ENCODE assay signal across 1 cellular context in the genomic region with DNA sequence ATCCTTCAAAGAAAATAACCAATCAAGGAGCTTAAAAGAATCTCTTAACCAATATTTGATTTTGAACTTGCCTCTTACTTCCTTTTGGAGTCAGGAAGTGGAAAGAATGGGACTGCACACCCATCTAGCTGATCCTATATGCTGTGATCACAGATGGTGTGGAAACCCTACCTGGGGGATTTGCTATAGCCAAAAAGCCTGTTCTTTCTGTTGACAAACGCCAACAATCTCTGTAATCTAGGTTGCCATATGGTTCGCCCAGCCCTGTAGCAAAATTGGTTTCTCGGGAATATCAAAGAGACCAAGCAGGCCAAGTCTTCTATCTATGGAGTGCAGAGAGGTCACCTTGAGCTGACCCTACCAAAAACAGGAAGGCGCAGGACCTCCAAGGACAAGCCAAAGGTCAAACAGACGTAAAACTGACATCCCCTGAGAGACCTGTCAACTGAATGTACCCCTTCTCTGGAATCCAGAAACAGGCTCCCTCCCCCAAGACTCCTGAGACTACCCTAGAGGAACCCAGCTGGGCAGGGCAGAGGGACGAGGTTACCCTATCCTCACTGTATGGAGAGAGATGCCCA.
TF ChIP-seq lines count a peak whose summit lies in the region.

No MANE protein-coding gene starts in this region.

TF ChIP-seq in GM12878, 131 proteins besides CTCF, POLR2A, EP300 and RAD21 (continued from another document):
- TF ChIP-seq, protein P1, sequence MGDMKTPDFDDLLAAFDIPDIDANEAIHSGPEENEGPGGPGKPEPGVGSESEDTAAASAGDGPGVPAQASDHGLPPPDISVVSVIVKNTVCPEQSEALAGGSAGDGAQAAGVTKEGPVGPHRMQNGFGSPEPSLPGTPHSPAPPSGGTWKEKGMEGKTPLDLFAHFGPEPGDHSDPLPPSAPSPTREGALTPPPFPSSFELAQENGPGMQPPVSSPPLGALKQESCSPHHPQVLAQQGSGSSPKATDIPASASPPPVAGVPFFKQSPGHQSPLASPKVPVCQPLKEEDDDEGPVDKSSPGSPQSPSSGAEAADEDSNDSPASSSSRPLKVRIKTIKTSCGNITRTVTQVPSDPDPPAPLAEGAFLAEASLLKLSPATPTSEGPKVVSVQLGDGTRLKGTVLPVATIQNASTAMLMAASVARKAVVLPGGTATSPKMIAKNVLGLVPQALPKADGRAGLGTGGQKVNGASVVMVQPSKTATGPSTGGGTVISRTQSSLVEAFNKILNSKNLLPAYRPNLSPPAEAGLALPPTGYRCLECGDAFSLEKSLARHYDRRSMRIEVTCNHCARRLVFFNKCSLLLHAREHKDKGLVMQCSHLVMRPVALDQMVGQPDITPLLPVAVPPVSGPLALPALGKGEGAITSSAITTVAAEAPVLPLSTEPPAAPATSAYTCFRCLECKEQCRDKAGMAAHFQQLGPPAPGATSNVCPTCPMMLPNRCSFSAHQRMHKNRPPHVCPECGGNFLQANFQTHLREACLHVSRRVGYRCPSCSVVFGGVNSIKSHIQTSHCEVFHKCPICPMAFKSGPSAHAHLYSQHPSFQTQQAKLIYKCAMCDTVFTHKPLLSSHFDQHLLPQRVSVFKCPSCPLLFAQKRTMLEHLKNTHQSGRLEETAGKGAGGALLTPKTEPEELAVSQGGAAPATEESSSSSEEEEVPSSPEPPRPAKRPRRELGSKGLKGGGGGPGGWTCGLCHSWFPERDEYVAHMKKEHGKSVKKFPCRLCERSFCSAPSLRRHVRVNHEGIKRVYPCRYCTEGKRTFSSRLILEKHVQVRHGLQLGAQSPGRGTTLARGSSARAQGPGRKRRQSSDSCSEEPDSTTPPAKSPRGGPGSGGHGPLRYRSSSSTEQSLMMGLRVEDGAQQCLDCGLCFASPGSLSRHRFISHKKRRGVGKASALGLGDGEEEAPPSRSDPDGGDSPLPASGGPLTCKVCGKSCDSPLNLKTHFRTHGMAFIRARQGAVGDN (IDR thresholded peaks at IDR 0.05) = no peak
- TF ChIP-seq RFX5 (IDR thresholded peaks at IDR 0.05; ENCODE audit: low read depth, low read length) (no peak), RBBP5 (conservative IDR thresholded peaks at IDR 0.05) (no peak)
- TF ChIP-seq, protein P2, sequence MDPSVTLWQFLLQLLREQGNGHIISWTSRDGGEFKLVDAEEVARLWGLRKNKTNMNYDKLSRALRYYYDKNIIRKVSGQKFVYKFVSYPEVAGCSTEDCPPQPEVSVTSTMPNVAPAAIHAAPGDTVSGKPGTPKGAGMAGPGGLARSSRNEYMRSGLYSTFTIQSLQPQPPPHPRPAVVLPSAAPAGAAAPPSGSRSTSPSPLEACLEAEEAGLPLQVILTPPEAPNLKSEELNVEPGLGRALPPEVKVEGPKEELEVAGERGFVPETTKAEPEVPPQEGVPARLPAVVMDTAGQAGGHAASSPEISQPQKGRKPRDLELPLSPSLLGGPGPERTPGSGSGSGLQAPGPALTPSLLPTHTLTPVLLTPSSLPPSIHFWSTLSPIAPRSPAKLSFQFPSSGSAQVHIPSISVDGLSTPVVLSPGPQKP (IDR thresholded peaks at IDR 0.05; ENCODE audit: low read depth, low read length) = no peak
